ENCODE assay signal across 1 cellular context in genomic region chr19:45391346-45391745, GRCh38.
TF ChIP-seq lines count a peak whose summit lies in the region.

No MANE protein-coding gene starts in this region.

TF ChIP-seq in GM23338, 12 proteins besides CTCF, POLR2A, EP300 and RAD21 (continued from another document):
- TF ChIP-seq ETS1 (IDR thresholded peaks at IDR 0.05), result no peak
- no peak for TF ChIP-seq ZNF331 (CRISPR knock-in tag; IDR thresholded peaks at IDR 0.05; ENCODE audit: low read depth)
- TF ChIP-seq POLR2AphosphoS5 (IDR thresholded peaks at IDR 0.05; ENCODE audit: low read depth), result no peak
- no peak for TF ChIP-seq ZNF114 (CRISPR knock-in tag; IDR thresholded peaks at IDR 0.05)
- TF ChIP-seq ZNF462 (CRISPR knock-in tag; IDR thresholded peaks at IDR 0.05), result no peak
